In the genomic region with DNA sequence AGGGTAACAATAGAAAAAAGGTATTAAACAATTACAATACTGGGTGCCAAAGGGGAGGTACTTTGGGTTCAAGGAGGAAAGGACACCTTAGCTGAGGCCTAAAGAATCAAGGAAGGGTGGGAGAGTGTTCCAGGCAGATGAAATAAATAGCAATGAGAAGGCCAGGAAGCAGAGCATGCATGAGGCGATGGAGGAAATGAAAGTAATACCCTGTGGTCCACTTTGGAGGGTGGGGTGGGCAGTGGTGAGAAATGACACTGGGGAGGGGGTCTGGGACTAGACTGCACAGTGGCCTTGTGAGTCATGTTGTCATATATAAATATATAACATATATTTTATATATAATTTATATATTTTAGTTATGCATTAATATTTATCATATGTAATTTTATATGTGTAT, we compare ENCODE assay signal across 24 cellular contexts. TPM values are rescaled to one million over a fixed set of nuclear protein-coding genes. Genes with fewer than 3 reads are reported as not detected.
A peak's percentile ranks its signal among the peaks of the same experiment; 100 is the strongest.
DNase-seq lines count a peak whose midpoint lies in the region; ATAC-seq and TF ChIP-seq lines count a peak whose summit lies in the region.
"Had no signal": no experiment of that assay in that cellular context is flagged by ENCODE, and none has a peak within 500 bp of the region (broad histone marks: within the 10 kb centered on the region; RNA-seq: fewer than 3 reads in every experiment).

No MANE protein-coding gene starts in this region.

- peaks cover 4% of the 10 kb centered on the region for H3K4me1 ChIP-seq in upper lobe of right lung

- POLR2A ChIA-PET in activated B cell treated with CpG ODN at 0.5 μM for 24 hours (lab: Charles Lee): interaction anchor here (0.6 to 0.7 kb wide), 2 partner anchors 9 to 228 kb away, joined by 4 read pairs; no protein-coding TSS in a partner anchor

- peaks cover 66% of the 10 kb centered on the region for H3K4me1 Mint-ChIP-seq in activated CD8-positive, alpha-beta memory T cell treated with anti-CD3 and anti-CD28 coated beads, Interleukin-2, amount 10 ng/mL, durations not matched to agents 7 days and 5 days
- peaks cover 40% of the 10 kb centered on the region for H3K4me1 Mint-ChIP-seq in activated B cell treated with CpG ODN at 0.5 μM for 24 hours

- H3K27me3 Mint-ChIP-seq in activated CD8-positive, alpha-beta memory T cell treated with anti-CD3 and anti-CD28 coated beads, Interleukin-2, amount 10 ng/mL, durations not matched to agents 7 days and 5 days: no peaks in the 10 kb centered on the region
- H3K27me3 Mint-ChIP-seq in activated B cell treated with CpG ODN at 0.5 μM for 24 hours: no peaks in the 10 kb centered on the region
- H3K27me3 Mint-ChIP-seq: CD4-positive, alpha-beta T cell had no signal

- H3K27ac ChIP-seq in upper lobe of right lung: no peak overlapping the region

- no peak overlapping the region for H3K4me3 ChIP-seq in upper lobe of right lung
- H3K4me3 ChIP-seq: K562 had no signal

- ATAC-seq in activated CD8-positive, alpha-beta memory T cell treated with anti-CD3 and anti-CD28 coated beads, Interleukin-2, amount 10 ng/mL, durations not matched to agents 7 days and 5 days: no peak
- ATAC-seq in GM18868 (IDR thresholded peaks at IDR 0.05; ENCODE audit: unreplicated experiment) (peak; percentile 39), activated B cell treated with CpG ODN at 0.5 μM for 24 hours (ENCODE audit: low read depth) (peak; percentile 19), upper lobe of right lung (peak; percentile 42), GM18907 (IDR thresholded peaks at IDR 0.05; ENCODE audit: unreplicated experiment) (no peak), HG03457 (IDR thresholded peaks at IDR 0.05; ENCODE audit: unreplicated experiment) (no peak)
- ATAC-seq: K562 had no signal

- H3K4me3 Mint-ChIP-seq in activated CD8-positive, alpha-beta memory T cell treated with anti-CD3 and anti-CD28 coated beads, Interleukin-2, amount 10 ng/mL, durations not matched to agents 7 days and 5 days: no peak overlapping the region
- H3K4me3 Mint-ChIP-seq in activated B cell treated with CpG ODN at 0.5 μM for 24 hours: no peak overlapping the region
- H3K4me3 Mint-ChIP-seq: CD4-positive, alpha-beta T cell had no signal

- H3K9me3 Mint-ChIP-seq in activated CD8-positive, alpha-beta memory T cell treated with anti-CD3 and anti-CD28 coated beads, Interleukin-2, amount 10 ng/mL, durations not matched to agents 7 days and 5 days (ENCODE audit: low read depth): no peaks in the 10 kb centered on the region
- no peaks in the 10 kb centered on the region for H3K9me3 Mint-ChIP-seq in activated B cell treated with CpG ODN at 0.5 μM for 24 hours
- H3K9me3 Mint-ChIP-seq: CD4-positive, alpha-beta T cell had no signal

- CTCF ChIA-PET in activated CD8-positive, alpha-beta memory T cell treated with anti-CD3 and anti-CD28 coated beads, Interleukin-2, amount 10 ng/mL, durations not matched to agents 7 days and 5 days (lab: Charles Lee): interaction anchor here (1.2 to 10.6 kb wide), 2 partner anchors 20 to 325 kb away, joined by 3 to 118 read pairs; no protein-coding TSS in a partner anchor
- CTCF ChIA-PET in activated B cell treated with CpG ODN at 0.5 μM for 24 hours (lab: Charles Lee): no interaction called here

- TF ChIP-seq CTCF in activated B cell treated with CpG ODN at 0.5 μM for 24 hours (IDR thresholded peaks at IDR 0.05) (no peak), upper lobe of right lung (IDR thresholded peaks at IDR 0.05) (no peak)

- DNase-seq in activated CD8-positive, alpha-beta memory T cell treated with anti-CD3 and anti-CD28 coated beads, Interleukin-2, amount 10 ng/mL, durations not matched to agents 7 days and 5 days: no peak
- DNase-seq in activated CD8-positive, alpha-beta memory T cell treated with anti-CD3 and anti-CD28 coated beads for 24 hours: no peak
- DNase-seq in activated B cell treated with CpG ODN at 0.5 μM for 24 hours (no peak), upper lobe of right lung (no peak)
- DNase-seq: 8988T; ACHN; CD4-positive, alpha-beta T cell; H7; Kasumi-1; NCI-H1048; NCI-H1417; NCI-H1694; NCI-H2081 treated with DMSO at 0.1 percent for 48 hours; NCI-H2171; NCI-H345; NCI-H524; NCI-H774; SIG-M5; SK-N-SH; SW 1271 had no signal

- H3K27me3 ChIP-seq in upper lobe of right lung: no peaks in the 10 kb centered on the region

- intact Hi-C loops in activated B cell treated with CpG ODN at 0.5 μM for 24 hours (cut with micrococcal nuclease) (no loop called here), upper lobe of right lung (cut with DNase I) (no loop called here)

- H3K36me3 Mint-ChIP-seq in activated CD8-positive, alpha-beta memory T cell treated with anti-CD3 and anti-CD28 coated beads, Interleukin-2, amount 10 ng/mL, durations not matched to agents 7 days and 5 days: peaks cover 2% of the 10 kb centered on the region
- H3K36me3 Mint-ChIP-seq in activated B cell treated with CpG ODN at 0.5 μM for 24 hours (ENCODE audit: low read depth): no peaks in the 10 kb centered on the region

- H3K9me3 ChIP-seq in upper lobe of right lung: no peaks in the 10 kb centered on the region
- H3K9me3 ChIP-seq: SK-N-SH had no signal

- H3K36me3 ChIP-seq in upper lobe of right lung: no peaks in the 10 kb centered on the region

- peak overlapping the region; percentile 60 for H3K27ac Mint-ChIP-seq in activated CD8-positive, alpha-beta memory T cell treated with anti-CD3 and anti-CD28 coated beads, Interleukin-2, amount 10 ng/mL, durations not matched to agents 7 days and 5 days
- H3K27ac Mint-ChIP-seq in activated B cell treated with CpG ODN at 0.5 μM for 24 hours: no peak overlapping the region
- H3K27ac Mint-ChIP-seq: CD4-positive, alpha-beta T cell had no signal

RNA-seq across cellular contexts. Expression of a gene that starts 55.9 kb away (rescaled TPM):
- total RNA-seq in activated CD8-positive, alpha-beta memory T cell treated with anti-CD3 and anti-CD28 coated beads, Interleukin-2, amount 10 ng/mL, durations not matched to agents 7 days and 5 days: 100 to 1,000 TPM; 281 to 491 TPM
- total RNA-seq in activated B cell treated with CpG ODN at 0.5 μM for 24 hours (41.5 and 43.9 TPM in 2 replicates), upper lobe of right lung (97.1 TPM)

Comparison
In these comparisons a context has a peak if more than half of its experiments do, and no peak if none do; other contexts are left out.
1. ATAC-seq: peak in GM18868 (single experiment), activated B cell treated with CpG ODN at 0.5 μM for 24 hours (single experiment) and upper lobe of right lung (single experiment); none in activated CD8-positive, alpha-beta memory T cell treated with anti-CD3 and anti-CD28 coated beads, Interleukin-2, amount 10 ng/mL, durations not matched to agents 7 days and 5 days (single experiment), GM18907 (single experiment) and HG03457 (single experiment).